ENCODE assay signal across 8 cellular contexts in genomic region chr1:39268112-39268581, GRCh38.
DNase-seq lines count a peak whose midpoint lies in the region; ATAC-seq and TF ChIP-seq lines count a peak whose summit lies in the region.

No MANE protein-coding gene starts in this region.

- H3K27ac ChIP-seq in osteoblast (ENCODE audit: low read depth, low read length), result peak overlapping the region; percentile 68

- peaks cover 20% of the 10 kb centered on the region for H3K36me3 Mint-ChIP-seq in activated naive CD8-positive, alpha-beta T cell treated with anti-CD3 and anti-CD28 coated beads, Interleukin-2, amount 50 U/mL, for 24 hours (ENCODE audit: low read depth)
- H3K36me3 Mint-ChIP-seq in glutamatergic neuron (ENCODE audit: unreplicated experiment), result no peaks in the 10 kb centered on the region

- no peak for DNase-seq in activated CD4-positive, CD25-positive, alpha-beta regulatory T cell (lab: John Stamatoyannopoulos, UW)
- DNase-seq in NCI-H146 treated with DMSO at 0.1 percent for 48 hours (lab: John Stamatoyannopoulos, UW; ENCODE audit: unreplicated experiment) (peak; percentile 47), glutamatergic neuron (no peak), osteoblast (ENCODE audit: insufficient read length, low spot score, missing footprints) (peak; percentile 84), mesenteric fat pad (ENCODE audit: low spot score) (no peak)
- no peak for DNase-seq in activated naive CD8-positive, alpha-beta T cell treated with anti-CD3 and anti-CD28 coated beads, Interleukin-2, amount 50 U/mL, for 24 hours
- DNase-seq in activated effector memory CD4-positive, alpha-beta T cell treated with anti-CD3 and anti-CD28 coated beads, Interleukin-2, amount 50 U/mL, for 16 hours, result no peak

- no peaks in the 10 kb centered on the region for H3K27me3 Mint-ChIP-seq in activated naive CD8-positive, alpha-beta T cell treated with anti-CD3 and anti-CD28 coated beads, Interleukin-2, amount 50 U/mL, for 24 hours
- peaks cover 7% of the 10 kb centered on the region for H3K27me3 Mint-ChIP-seq in glutamatergic neuron (ENCODE audit: unreplicated experiment)

- ATAC-seq in activated CD4-positive, CD25-positive, alpha-beta regulatory T cell treated with anti-CD3 and anti-CD28 coated beads, Interleukin-2, amount 50 U/mL, for 24 hours, result peak; percentile 42 to 47
- ATAC-seq in activated naive CD8-positive, alpha-beta T cell treated with anti-CD3 and anti-CD28 coated beads, Interleukin-2, amount 50 U/mL, for 24 hours, result peak; percentile 31

- no peaks in the 10 kb centered on the region for H3K9me3 ChIP-seq in osteoblast (ENCODE audit: low read depth, low read length)

- peaks cover 4% of the 10 kb centered on the region for H3K36me3 ChIP-seq in osteoblast (ENCODE audit: insufficient read depth, low read length)

- H3K9me3 Mint-ChIP-seq in activated naive CD8-positive, alpha-beta T cell treated with anti-CD3 and anti-CD28 coated beads, Interleukin-2, amount 50 U/mL, for 24 hours, result no peaks in the 10 kb centered on the region
- peaks cover 23% of the 10 kb centered on the region for H3K9me3 Mint-ChIP-seq in glutamatergic neuron (ENCODE audit: unreplicated experiment)

- H3K4me1 Mint-ChIP-seq in activated naive CD8-positive, alpha-beta T cell treated with anti-CD3 and anti-CD28 coated beads, Interleukin-2, amount 50 U/mL, for 24 hours, result peaks cover 75% of the 10 kb centered on the region
- H3K4me1 Mint-ChIP-seq in glutamatergic neuron (ENCODE audit: low read depth, unreplicated experiment), result peaks cover 68% of the 10 kb centered on the region

- H3K4me3 Mint-ChIP-seq in activated naive CD8-positive, alpha-beta T cell treated with anti-CD3 and anti-CD28 coated beads, Interleukin-2, amount 50 U/mL, for 24 hours, result peak overlapping the region; percentile 62
- peak overlapping the region; percentile 77 for H3K4me3 Mint-ChIP-seq in glutamatergic neuron (ENCODE audit: unreplicated experiment)

- H3K4me3 ChIP-seq in osteoblast (ENCODE audit: insufficient read depth, low read length), result peak overlapping the region; percentile 63

- H3K27me3 ChIP-seq in osteoblast (ENCODE audit: insufficient read depth, low read length), result no peaks in the 10 kb centered on the region

- peaks cover 37% of the 10 kb centered on the region for H4K20me1 ChIP-seq in osteoblast (ENCODE audit: insufficient read depth, low read length)

- peak overlapping the region; percentile 86 for H3K4me2 ChIP-seq in osteoblast (ENCODE audit: insufficient read depth, low read length)

- peak overlapping the region; percentile 21 for H2AFZ ChIP-seq in osteoblast (ENCODE audit: low read length)

- peaks cover 36% of the 10 kb centered on the region for H3K4me1 ChIP-seq in osteoblast (ENCODE audit: insufficient read depth, low read length)

- peak overlapping the region; percentile 75 for H3K27ac Mint-ChIP-seq in activated naive CD8-positive, alpha-beta T cell treated with anti-CD3 and anti-CD28 coated beads, Interleukin-2, amount 50 U/mL, for 24 hours
- H3K27ac Mint-ChIP-seq in glutamatergic neuron (ENCODE audit: unreplicated experiment), result peak overlapping the region; percentile 90

- TF ChIP-seq CTCF in glutamatergic neuron (IDR thresholded peaks at IDR 0.05; ENCODE audit: partially characterized antibody, unreplicated experiment), result no peak
- no peak for TF ChIP-seq CTCF in osteoblast (IDR thresholded peaks at IDR 0.05; ENCODE audit: extremely low read depth, low read depth, low read length)

- peaks cover 77% of the 10 kb centered on the region for H3K79me2 ChIP-seq in osteoblast (ENCODE audit: insufficient read depth, low read length)

Comparison
In these comparisons a context has a peak if more than half of its experiments do, and no peak if none do; other contexts are left out.
1. DNase-seq: peak in NCI-H146 treated with DMSO at 0.1 percent for 48 hours (single experiment) and osteoblast (single experiment); none in activated CD4-positive, CD25-positive, alpha-beta regulatory T cell (0 of 4), activated naive CD8-positive, alpha-beta T cell treated with anti-CD3 and anti-CD28 coated beads, Interleukin-2, amount 50 U/mL, for 24 hours (single experiment), glutamatergic neuron (single experiment), activated effector memory CD4-positive, alpha-beta T cell treated with anti-CD3 and anti-CD28 coated beads, Interleukin-2, amount 50 U/mL, for 16 hours (single experiment) and mesenteric fat pad (single experiment).